ENCODE assay signal across 18 cellular contexts in genomic region chr9:3480353-3480655, GRCh38. TPM values are rescaled to one million over a fixed set of nuclear protein-coding genes. Genes with fewer than 3 reads are reported as not detected.
DNase-seq lines count a peak whose midpoint lies in the region; ATAC-seq, FAIRE-seq and TF ChIP-seq lines count a peak whose summit lies in the region.
"Had no signal": no experiment of that assay in that cellular context is flagged by ENCODE, and none has a peak within 500 bp of the region (broad histone marks: within the 10 kb centered on the region; RNA-seq: fewer than 3 reads in every experiment).

No MANE protein-coding gene starts in this region.

- CTCF ChIA-PET in activated naive CD4-positive, alpha-beta T cell treated with anti-CD3 and anti-CD28 coated beads for 36 hours (lab: Charles Lee), result interaction anchor here (0.6 to 1.3 kb wide), 3 partner anchors 18 to 237 kb away, joined by 3 read pairs; no protein-coding TSS in a partner anchor
- CTCF ChIA-PET in GM12878 (lab: Yijun Ruan, JAX), result interaction anchor here (0.8 to 2.0 kb wide), 10 partner anchors 9 to 44 kb away, joined by 3 to 11 read pairs (median 4); no protein-coding TSS in a partner anchor

- no peak for TF ChIP-seq EP300 in GM12878 (IDR thresholded peaks at IDR 0.05; ENCODE audit: borderline replicate concordance in 1 of 2, control insufficient read depth in 1 of 2, low read depth in 2 of 2, low read length in 2 of 2)

- peak overlapping the region; percentile 87 for H3K4me2 ChIP-seq in GM12878 (ENCODE audit: control insufficient read depth, insufficient read depth)
- H3K4me2 ChIP-seq: SK-N-SH had no signal

- H3K4me1 Mint-ChIP-seq in activated naive CD4-positive, alpha-beta T cell treated with anti-CD3 and anti-CD28 coated beads for 36 hours (ENCODE audit: low read depth), result peaks cover 58% of the 10 kb centered on the region
- H3K4me1 Mint-ChIP-seq in progenitor cell of endocrine pancreas (ENCODE audit: low read depth), result peaks cover 2% of the 10 kb centered on the region

- no TSS peak for BruUV-seq in GM12878 (replicated peaks; lab: Mats Ljungman, UMichigan)

- SMC1A ChIA-PET in GM12878 (lab: Charles Lee; ENCODE audit: uncharacterized antibody, unreplicated experiment), result interaction anchor here (1.1 to 9.8 kb wide), 13 partner anchors 9 to 48 kb away, joined by 3 to 131 read pairs (median 13); partner anchors contain the start of gene RFX3

- RAD21 ChIA-PET in GM12878 (lab: Charles Lee; ENCODE audit: unreplicated experiment), result interaction anchor here (0.5 to 10.1 kb wide), 12 partner anchors 9 to 755 kb away, joined by 3 to 180 read pairs (median 4); partner anchors contain the start of gene RFX3

- peak overlapping the region; percentile 24 for H2AFZ ChIP-seq in GM12878 (ENCODE audit: control insufficient read depth, low read depth, low read length)

- intact Hi-C loops in activated naive CD4-positive, alpha-beta T cell treated with anti-CD3 and anti-CD28 coated beads for 36 hours (cut with micrococcal nuclease), result no loop called here
- intact Hi-C loops in GM12878 (cut with micrococcal nuclease; ENCODE audit: unreplicated experiment), result no loop called here

- no peak for TF ChIP-seq POLR2A in GM12878 (IDR thresholded peaks at IDR 0.05; ENCODE audit: low read depth, low read length)

- peak overlapping the region; percentile 2 for H3K27ac Mint-ChIP-seq in activated naive CD4-positive, alpha-beta T cell treated with anti-CD3 and anti-CD28 coated beads for 36 hours
- peak overlapping the region; percentile 1 for H3K27ac Mint-ChIP-seq in progenitor cell of endocrine pancreas

- peak overlapping the region; percentile 4; the same call in 1 of the 2 replicates for H3K4me3 ChIP-seq in GM12878
- H3K4me3 ChIP-seq: breast epithelium, testis had no signal

- FAIRE-seq in GM12878 (lab: Jason Lieb, UNC), result no peak

- H3K9me3 Mint-ChIP-seq in activated naive CD4-positive, alpha-beta T cell treated with anti-CD3 and anti-CD28 coated beads for 36 hours, result no peaks in the 10 kb centered on the region
- H3K9me3 Mint-ChIP-seq in progenitor cell of endocrine pancreas (ENCODE audit: low read depth), result no peaks in the 10 kb centered on the region

- H3K9ac ChIP-seq in GM12878 (ENCODE audit: control insufficient read depth, insufficient read depth, low read length), result peak overlapping the region; percentile 42; the same call in 1 of the 2 replicates
- H3K9ac ChIP-seq: SK-N-SH had no signal

- no peaks in the 10 kb centered on the region; the same call in none of the 2 replicates for H3K79me2 ChIP-seq in GM12878 (ENCODE audit: control insufficient read depth, insufficient read depth, low read length)

- H3K27ac ChIP-seq in GM12878 (ENCODE audit: control insufficient read depth, insufficient read depth), result peak overlapping the region; percentile 97
- H3K27ac ChIP-seq: breast epithelium, testis had no signal

- H4K20me1 ChIP-seq in GM12878 (ENCODE audit: control insufficient read depth, insufficient read depth), result no peaks in the 10 kb centered on the region

- WGBS in GM12878 (ENCODE audit: insufficient coverage, insufficient replicate concordance, low lambda C conversion rate, missing lambda C conversion rate), result 48% methylated on average over 3 of the region's 3 CpGs

- DNase-seq in activated naive CD4-positive, alpha-beta T cell treated with anti-CD3 and anti-CD28 coated beads for 36 hours, result no peak
- DNase-seq in activated naive CD4-positive, alpha-beta T cell treated with Interleukin-2 at 50 U/mL for 16 hours, result no peak
- DNase-seq in LoVo (ENCODE audit: low spot score), result peak; percentile 31
- no peak for DNase-seq in GM12878 (ENCODE audit: low read depth, low spot score)
- no peak for DNase-seq in progenitor cell of endocrine pancreas (ENCODE audit: low spot score, unreplicated experiment)
- DNase-seq in T-helper 9 cell, result no peak
- DNase-seq: activated naive CD4-positive, alpha-beta T cell; Caco-2; dermis blood vessel endothelial cell; EL; left ventricle myocardium superior; NCI-H526; SK-N-SH; stimulated activated CD4-positive, alpha-beta T cell treated with anti-CD3 and anti-CD28 coated beads, Interleukin-2, amount 100 ng/mL, for 48 hours; testis had no signal

- no peak for TF ChIP-seq CTCF in GM12878 (IDR thresholded peaks at IDR 0.05 in 2 of 3, conservative IDR thresholded peaks at IDR 0.05 in 1 of 3; ENCODE audit: control insufficient read depth in 2 of 3, extremely low read depth in 1 of 3, insufficient read depth in 1 of 3, low read depth in 3 of 3, low read length in 3 of 3)
- TF ChIP-seq CTCF in progenitor cell of endocrine pancreas (IDR thresholded peaks at IDR 0.05; ENCODE audit: unreplicated experiment), result no peak

- H3K36me3 Mint-ChIP-seq in activated naive CD4-positive, alpha-beta T cell treated with anti-CD3 and anti-CD28 coated beads for 36 hours (ENCODE audit: low read depth), result peaks cover 33% of the 10 kb centered on the region
- peaks cover 27% of the 10 kb centered on the region for H3K36me3 Mint-ChIP-seq in progenitor cell of endocrine pancreas (ENCODE audit: insufficient read depth)

- ATAC-seq in GM12878 (peak; percentile 23), HG03097 (IDR thresholded peaks at IDR 0.05; ENCODE audit: low FRiP score, unreplicated experiment) (no peak)
- no peak for ATAC-seq in activated CD4-positive, CD25-positive, alpha-beta regulatory T cell treated with anti-CD3 and anti-CD28 coated beads, Interleukin-2, amount 50 U/mL, for 24 hours
- ATAC-seq: left ventricle myocardium superior had no signal

- H3K27me3 Mint-ChIP-seq in activated naive CD4-positive, alpha-beta T cell treated with anti-CD3 and anti-CD28 coated beads for 36 hours (ENCODE audit: low read depth), result no peaks in the 10 kb centered on the region
- H3K27me3 Mint-ChIP-seq in progenitor cell of endocrine pancreas, result no peaks in the 10 kb centered on the region

- peaks cover 2 to 6% of the 10 kb centered on the region in 2 experiments; a peak in 3 of 4 replicates for H3K36me3 ChIP-seq in GM12878 (ENCODE audit: control insufficient read depth in 2 of 2, insufficient read depth in 2 of 2, low read length in 1 of 2)
- H3K36me3 ChIP-seq: breast epithelium had no signal

- H3K4me1 ChIP-seq in GM12878 (ENCODE audit: control insufficient read depth, insufficient read depth, low read length), result peaks cover 39% of the 10 kb centered on the region
- H3K4me1 ChIP-seq: breast epithelium, Caco-2, testis had no signal

- in situ Hi-C loops in GM12878 (cut with MboI), result no loop called here

- POLR2A ChIA-PET in GM12878 (lab: Charles Lee), result interaction anchor here (0.6 to 9.3 kb wide), 5 partner anchors 10 to 47 kb away, joined by 3 to 81 read pairs (median 6); partner anchors contain the start of gene RFX3

- no peaks in the 10 kb centered on the region for H3K27me3 ChIP-seq in GM12878 (replicated peaks in 1 of 2; ENCODE audit: control insufficient read depth in 2 of 2, insufficient read depth in 2 of 2, low read length in 1 of 2)
- H3K27me3 ChIP-seq: breast epithelium, testis had no signal

- no peaks in the 10 kb centered on the region; the same call in 2 of the 3 replicates for H3K9me3 ChIP-seq in GM12878 (replicated peaks; ENCODE audit: control insufficient read depth, insufficient read depth, low read length)
- H3K9me3 ChIP-seq: Caco-2, testis had no signal

- no peak overlapping the region for H3K4me3 Mint-ChIP-seq in activated naive CD4-positive, alpha-beta T cell treated with anti-CD3 and anti-CD28 coated beads for 36 hours
- H3K4me3 Mint-ChIP-seq in progenitor cell of endocrine pancreas (ENCODE audit: low read depth), result no peak overlapping the region

- no peak for TF ChIP-seq RAD21 in GM12878 (IDR thresholded peaks at IDR 0.05; ENCODE audit: insufficient read depth, low read depth, low read length)

TF ChIP-seq in GM12878, 131 proteins besides CTCF, POLR2A, EP300 and RAD21:
- TF ChIP-seq SKIL (IDR thresholded peaks at IDR 0.05; ENCODE audit: low read depth, poor library complexity, severe bottlenecking) (no peak), NR2F1 (conservative IDR thresholded peaks at IDR 0.05) (no peak)

RNA-seq across cellular contexts. Expression of gene RFX3, which starts 45.5 kb away (rescaled TPM):
- total RNA-seq in activated naive CD4-positive, alpha-beta T cell treated with anti-CD3 and anti-CD28 coated beads for 36 hours, result 10 to 100 TPM; 11.0 to 12.7 TPM
- total RNA-seq in GM12878 (2013; cell fraction: nucleolus; rRNA removed), result 84.6 and 85.6 TPM in 2 replicates
- 3.6 and 4.7 TPM in 2 replicates for total RNA-seq in GM12878 (2014; rRNA removed)
- total RNA-seq in GM12878 (2014; rRNA removed; fragmentation: Illumina TruSeq; extraction: Trizol), result 6.3 and 6.6 TPM in 2 replicates
- 11.9 and 14.8 TPM in 2 replicates for total RNA-seq in GM12878 (2021)
- polyA plus RNA-seq in GM12878 (2011; ENCODE audit: low read depth), result 3.3 TPM
- 26.4 and 26.8 TPM in 2 replicates for polyA plus RNA-seq in GM12878 (2011; rRNA removed)
- polyA plus RNA-seq in GM12878 (2011; cell fraction: cytosol; rRNA removed), result 13.0 and 16.8 TPM in 2 replicates
- polyA plus RNA-seq in GM12878 (2011; cell fraction: nucleus; rRNA removed), result 40.3 and 51.1 TPM in 2 replicates
- 4.3 and 5.8 TPM in 2 replicates for polyA plus RNA-seq in GM12878 (2012)
- 4.8 and 5.6 TPM in 2 replicates for polyA plus RNA-seq in GM12878 (2014; fragmentation: Illumina TruSeq; extraction: Trizol)
- 1 to 10 TPM; 1.2 to 1.8 TPM for polyA plus RNA-seq in GM12878 (2014; fragmentation: Nextera tagmentation; extraction: Ambion mirVana)
- polyA plus RNA-seq in GM12878 (2014; rRNA removed), result 3.2 and 8.2 TPM in 2 replicates
- 1 to 10 TPM; 7.1 to 8.4 TPM for polyA plus RNA-seq in GM12878 (2016; fragmentation: Nextera tagmentation; extraction: Ambion mirVana)
- 208 and 264 TPM in 2 replicates for polyA minus RNA-seq in GM12878 (2011; rRNA and poly(A)+ RNA removed)
- 25.1 and 33.7 TPM in 2 replicates for polyA minus RNA-seq in GM12878 (2011; cell fraction: cytosol; rRNA and poly(A)+ RNA removed)
- polyA minus RNA-seq in GM12878 (2011; cell fraction: nucleus; rRNA and poly(A)+ RNA removed), result 103 and 216 TPM in 2 replicates
- 53.9 and 57.2 TPM in 2 replicates for total RNA-seq in progenitor cell of endocrine pancreas
